ENCODE assay signal across 16 cellular contexts in genomic region chr6:94269256-94269655, GRCh38.
DNase-seq lines count a peak whose midpoint lies in the region; ATAC-seq, FAIRE-seq and TF ChIP-seq lines count a peak whose summit lies in the region.
"Had no signal": no experiment of that assay in that cellular context is flagged by ENCODE, and none has a peak within 500 bp of the region (broad histone marks: within the 10 kb centered on the region; RNA-seq: fewer than 3 reads in every experiment).

No MANE protein-coding gene starts in this region.

- FAIRE-seq in HepG2 (lab: Jason Lieb, UNC) = no peak
- FAIRE-seq: A549 had no signal

- no peak overlapping the region for H3K27ac Mint-ChIP-seq in activated CD8-positive, alpha-beta memory T cell treated with anti-CD3 and anti-CD28 coated beads, Interleukin-2, amount 10 ng/mL, durations not matched to agents 7 days and 5 days
- H3K27ac Mint-ChIP-seq: CD4-positive, alpha-beta memory T cell had no signal

- ATAC-seq in HepG2 (no peak), right lobe of liver (no peak)
- no peak for ATAC-seq in activated CD8-positive, alpha-beta memory T cell treated with anti-CD3 and anti-CD28 coated beads, Interleukin-2, amount 10 ng/mL, durations not matched to agents 7 days and 5 days
- ATAC-seq: A549 had no signal

- in situ Hi-C loops in HepG2 (cut with HindIII; ENCODE audit: extremely low pct_ligation_motif_present, low pct_unique_long_range_greater_than_20kb) = no loop called here

- POLR2A ChIA-PET in HepG2 (lab: Yijun Ruan, JAX) = no interaction called here

- H3K79me2 ChIP-seq in HepG2 (ENCODE audit: insufficient read depth, low read length) (no peaks in the 10 kb centered on the region), hepatocyte (no peaks in the 10 kb centered on the region)

- H3K9me3 ChIP-seq in HepG2 (ENCODE audit: low read length) (no peaks in the 10 kb centered on the region), right lobe of liver (no peaks in the 10 kb centered on the region), SK-N-MC (ENCODE audit: low read depth, low read length) (no peaks in the 10 kb centered on the region), hepatocyte (ENCODE audit: low read depth) (no peaks in the 10 kb centered on the region)
- H3K9me3 ChIP-seq: A549, BLaER1 had no signal

- no peaks in the 10 kb centered on the region for H4K20me1 ChIP-seq in HepG2 (ENCODE audit: insufficient read depth, low read length)
- no peaks in the 10 kb centered on the region for H4K20me1 ChIP-seq in hepatocyte (ENCODE audit: insufficient read depth, poor library complexity, severe bottlenecking)
- H4K20me1 ChIP-seq: BLaER1 had no signal

- intact Hi-C loops in HepG2 (cut with micrococcal nuclease; ENCODE audit: unreplicated experiment) (no loop called here), right lobe of liver (cut with DNase I) (no loop called here)

- BruUV-seq in HepG2 (replicated peaks; lab: Mats Ljungman, UMichigan) = no TSS peak

- TF ChIP-seq EP300 in HepG2 (IDR thresholded peaks at IDR 0.05; ENCODE audit: low read depth in 2 of 2, low read length in 2 of 2) (no peak), HepG2 (CRISPR knock-in tag; IDR thresholded peaks at IDR 0.05; ENCODE audit: borderline replicate concordance) (no peak)

- no peak for TF ChIP-seq POLR2A in HepG2 (IDR thresholded peaks at IDR 0.05; ENCODE audit: insufficient read depth in 1 of 2, low read depth in 2 of 2, low read length in 2 of 2)
- TF ChIP-seq POLR2A in right lobe of liver (IDR thresholded peaks at IDR 0.05) = no peak
- TF ChIP-seq POLR2A in erythroblast (IDR thresholded peaks at IDR 0.05; ENCODE audit: low read length) = no peak

- TF ChIP-seq RAD21 in HepG2 (CRISPR knock-in tag; IDR thresholded peaks at IDR 0.05) = no peak

- TF ChIP-seq CTCF in HepG2 (CRISPR knock-in tag; IDR thresholded peaks at IDR 0.05) (no peak), right lobe of liver (IDR thresholded peaks at IDR 0.05) (no peak), hepatocyte (IDR thresholded peaks at IDR 0.05; ENCODE audit: poor library complexity) (no peak)

- H3K4me1 ChIP-seq in HepG2 (ENCODE audit: insufficient read depth, low read length) = no peaks in the 10 kb centered on the region
- no peaks in the 10 kb centered on the region for H3K4me1 ChIP-seq in right lobe of liver
- H3K4me1 ChIP-seq in hepatocyte (ENCODE audit: insufficient read depth) = no peaks in the 10 kb centered on the region
- H3K4me1 ChIP-seq: A549, BLaER1 had no signal

- H3K4me3 ChIP-seq in HepG2 (replicated peaks in 1 of 3; ENCODE audit: insufficient read depth in 1 of 3, low read depth in 2 of 3, low read length in 3 of 3) (no peak overlapping the region), right lobe of liver (no peak overlapping the region), SK-N-MC (peak overlapping the region; percentile 28; the same call in 1 of the 2 replicates), hepatocyte (no peak overlapping the region)
- H3K4me3 ChIP-seq: A549, BLaER1, PC-9 had no signal

- no peaks in the 10 kb centered on the region for H3K36me3 Mint-ChIP-seq in activated CD8-positive, alpha-beta memory T cell treated with anti-CD3 and anti-CD28 coated beads, Interleukin-2, amount 10 ng/mL, durations not matched to agents 7 days and 5 days
- H3K36me3 Mint-ChIP-seq: CD4-positive, alpha-beta memory T cell had no signal

- DNase-seq in HepG2 (ENCODE audit: low spot score) (no peak), right lobe of liver (no peak), SK-N-MC (ENCODE audit: low read depth, low spot score) (no peak), hepatocyte (ENCODE audit: low spot score) (no peak), erythroblast (lab: John Stamatoyannopoulos, UW) (no peak), inferior parietal cortex (ENCODE audit: extremely low spot score) (no peak)
- no peak for DNase-seq in stimulated activated CD4-positive, alpha-beta T cell treated with anti-CD3 and anti-CD28 coated beads, Interleukin-12 subunit alpha, Interleukin-12 subunit beta, amount 100 ng/mL, for 4 hours
- no peak for DNase-seq in activated CD8-positive, alpha-beta memory T cell treated with anti-CD3 and anti-CD28 coated beads, Interleukin-2, amount 10 ng/mL, durations not matched to agents 7 days and 5 days
- DNase-seq: Calu3; CD4-positive, alpha-beta memory T cell; IMR-90; NCI-H2171 treated with DMSO at 0.1 percent for 48 hours; NCI-H748 treated with DMSO at 0.1 percent for 48 hours; PC-9 had no signal

- CTCF ChIA-PET in HepG2 (lab: Yijun Ruan, JAX; ENCODE audit: low intra/inter-chr PET ratio, low total read pairs) = no interaction called here
- CTCF ChIA-PET in activated CD8-positive, alpha-beta memory T cell treated with anti-CD3 and anti-CD28 coated beads, Interleukin-2, amount 10 ng/mL, durations not matched to agents 7 days and 5 days (lab: Charles Lee) = no interaction called here

- H3K4me3 Mint-ChIP-seq in activated CD8-positive, alpha-beta memory T cell treated with anti-CD3 and anti-CD28 coated beads, Interleukin-2, amount 10 ng/mL, durations not matched to agents 7 days and 5 days = no peak overlapping the region
- H3K4me3 Mint-ChIP-seq: CD4-positive, alpha-beta memory T cell had no signal

- H3K36me3 ChIP-seq in HepG2 (replicated peaks in 1 of 2; ENCODE audit: control insufficient read depth in 1 of 2, insufficient read depth in 2 of 2, low read length in 2 of 2) (no peaks in the 10 kb centered on the region), right lobe of liver (no peaks in the 10 kb centered on the region), SK-N-MC (ENCODE audit: insufficient read depth, low read length) (no peaks in the 10 kb centered on the region), hepatocyte (replicated peaks; ENCODE audit: insufficient read depth, low read depth) (no peaks in the 10 kb centered on the region)
- H3K36me3 ChIP-seq: BLaER1 had no signal

- H2AFZ ChIP-seq in HepG2 (ENCODE audit: low read length) = no peak overlapping the region
- H2AFZ ChIP-seq in hepatocyte = peak overlapping the region; percentile 17
- H2AFZ ChIP-seq: PC-9 had no signal

- H3K27me3 Mint-ChIP-seq in activated CD8-positive, alpha-beta memory T cell treated with anti-CD3 and anti-CD28 coated beads, Interleukin-2, amount 10 ng/mL, durations not matched to agents 7 days and 5 days = no peaks in the 10 kb centered on the region
- H3K27me3 Mint-ChIP-seq: CD4-positive, alpha-beta memory T cell had no signal

- H3K9ac ChIP-seq in HepG2 (ENCODE audit: insufficient read depth, low read depth, low read length) (no peak overlapping the region), SK-N-MC (ENCODE audit: insufficient read length) (no peak overlapping the region)
- H3K9ac ChIP-seq: BLaER1 had no signal

- peaks cover 9% of the 10 kb centered on the region for H3K9me3 Mint-ChIP-seq in activated CD8-positive, alpha-beta memory T cell treated with anti-CD3 and anti-CD28 coated beads, Interleukin-2, amount 10 ng/mL, durations not matched to agents 7 days and 5 days (ENCODE audit: low read depth)

- H3K4me1 Mint-ChIP-seq in activated CD8-positive, alpha-beta memory T cell treated with anti-CD3 and anti-CD28 coated beads, Interleukin-2, amount 10 ng/mL, durations not matched to agents 7 days and 5 days = no peaks in the 10 kb centered on the region
- H3K4me1 Mint-ChIP-seq: CD4-positive, alpha-beta memory T cell had no signal

- H3K27ac ChIP-seq in HepG2 (ENCODE audit: extremely low read length, insufficient read depth, low read length) = no peak overlapping the region
- H3K27ac ChIP-seq in right lobe of liver = no peak overlapping the region
- peak overlapping the region; percentile 94 for H3K27ac ChIP-seq in SK-N-MC
- H3K27ac ChIP-seq in hepatocyte = no peak overlapping the region
- H3K27ac ChIP-seq: A549, BLaER1, PC-9 had no signal

- H3K4me2 ChIP-seq in HepG2 (ENCODE audit: low read depth, low read length) = no peak overlapping the region
- H3K4me2 ChIP-seq in hepatocyte = no peak overlapping the region
- H3K4me2 ChIP-seq: A549, BLaER1, PC-9 had no signal

- H3K9me2 ChIP-seq in hepatocyte (replicated peaks; ENCODE audit: insufficient read depth) = no peaks in the 10 kb centered on the region

- H3K27me3 ChIP-seq in HepG2 (ENCODE audit: control insufficient read depth in 1 of 2, insufficient read depth in 2 of 2, low read length in 2 of 2) (no peaks in the 10 kb centered on the region), right lobe of liver (no peaks in the 10 kb centered on the region), hepatocyte (no peaks in the 10 kb centered on the region)
- H3K27me3 ChIP-seq: BLaER1 had no signal

TF ChIP-seq in HepG2, 621 proteins besides CTCF, POLR2A, EP300 and RAD21:
- TF ChIP-seq YY1 (IDR thresholded peaks at IDR 0.05; ENCODE audit: insufficient read depth, insufficient replicate concordance, low read depth, low read length) (no peak), ATF7 (IDR thresholded peaks at IDR 0.05) (peak; percentile 27; the same call in 1 of the 2 replicates), ATF7 (CRISPR knock-in tag; IDR thresholded peaks at IDR 0.05) (no peak)
